19 cellular contexts compared by ENCODE assay signal in genomic region chr10:117222552-117223412, GRCh38. TPM values are rescaled to one million over a fixed set of nuclear protein-coding genes. Genes with fewer than 3 reads are reported as not detected.
"Had no signal": no experiment of that assay in that cellular context is flagged by ENCODE, and none has a peak within 500 bp of the region (broad histone marks: within the 10 kb centered on the region; RNA-seq: fewer than 3 reads in every experiment).

No MANE protein-coding gene starts in this region.

- H3K9me3 ChIP-seq: breast epithelium, mucosa of descending colon, stomach, thyroid gland, vagina had no signal

- H3K36me3 Mint-ChIP-seq: activated naive CD8-positive, alpha-beta T cell treated with anti-CD3 and anti-CD28 coated beads, Interleukin-2, amount 10 ng/mL, durations not matched to agents 7 days and 5 days had no signal

- H3K4me3 Mint-ChIP-seq: activated naive CD8-positive, alpha-beta T cell treated with anti-CD3 and anti-CD28 coated beads, Interleukin-2, amount 10 ng/mL, durations not matched to agents 7 days and 5 days; nephron; T-helper 17 cell had no signal

- H3K36me3 ChIP-seq: breast epithelium, stomach, thyroid gland, vagina had no signal

- H3K27me3 ChIP-seq: thyroid gland, vagina had no signal

- DNase-seq: activated CD4-positive, CD25-positive, alpha-beta regulatory T cell; activated naive CD8-positive, alpha-beta T cell treated with anti-CD3 and anti-CD28 coated beads, Interleukin-2, amount 10 ng/mL, durations not matched to agents 7 days and 5 days; activated T-cell treated with anti-CD3 and anti-CD28 coated beads, Interleukin-2, amount 50 U/mL, for 1 hour; dorsolateral prefrontal cortex; mammary epithelial cell; mucosa of descending colon; stimulated activated CD4-positive, alpha-beta T cell treated with anti-CD3 and anti-CD28 coated beads, Interleukin-4, amount 100 ng/mL, for 4 hours; stomach; T-helper 17 cell; thyroid gland had no signal

- H3K27ac ChIP-seq: breast epithelium, skin epidermis, stomach, thyroid gland, vagina had no signal

- H3K4me3 ChIP-seq: breast epithelium, dorsolateral prefrontal cortex, mucosa of descending colon, skin epidermis, stomach, thyroid gland, vagina had no signal

- H3K4me1 Mint-ChIP-seq: activated naive CD8-positive, alpha-beta T cell treated with anti-CD3 and anti-CD28 coated beads, Interleukin-2, amount 10 ng/mL, durations not matched to agents 7 days and 5 days had no signal

- H3K27ac Mint-ChIP-seq: activated naive CD8-positive, alpha-beta T cell treated with anti-CD3 and anti-CD28 coated beads, Interleukin-2, amount 10 ng/mL, durations not matched to agents 7 days and 5 days; nephron; T-helper 17 cell had no signal

- ATAC-seq: esophagus mucosa, mucosa of descending colon, T-helper 17 cell had no signal

- H3K9me3 Mint-ChIP-seq: activated naive CD8-positive, alpha-beta T cell treated with anti-CD3 and anti-CD28 coated beads, Interleukin-2, amount 10 ng/mL, durations not matched to agents 7 days and 5 days had no signal

- H3K4me1 ChIP-seq: breast epithelium, stomach, thyroid gland, vagina had no signal

RNA-seq across cellular contexts. Expression of gene SLC18A2, which starts 18.1 kb away (rescaled TPM):
- total RNA-seq: osteocyte had no signal
- polyA plus RNA-seq: mammary epithelial cell had no signal

RNA-seq across cellular contexts. Expression of gene KCNK18, which starts 25.5 kb away (rescaled TPM):
- total RNA-seq: activated naive CD8-positive, alpha-beta T cell treated with anti-CD3 and anti-CD28 coated beads, Interleukin-2, amount 10 ng/mL, durations not matched to agents 7 days and 5 days; breast epithelium; cerebellum; esophagus mucosa; fibroblast of villous mesenchyme; mammary epithelial cell; mucosa of descending colon; osteocyte; renal cortical epithelial cell; stomach; T-helper 17 cell; thyroid gland; vagina had no signal
- polyA plus RNA-seq: mammary epithelial cell, stomach had no signal
